In genomic region chr3:138696661-138697370, GRCh38 we compare ENCODE assay signal across 27 cellular contexts.
"Had no signal": no experiment of that assay in that cellular context is flagged by ENCODE, and none has a peak within 500 bp of the region (broad histone marks: within the 10 kb centered on the region; RNA-seq: fewer than 3 reads in every experiment).

No MANE protein-coding gene starts in this region.

- H3K36me3 ChIP-seq: colonic mucosa, uterus, WERI-Rb-1 had no signal

- H3K9me3 ChIP-seq: adrenal gland, body of pancreas, colonic mucosa, esophagus muscularis mucosa, stomach, uterus had no signal

- FAIRE-seq: keratinocyte, TTC549 had no signal

- ATAC-seq: activated naive CD4-positive, alpha-beta T cell treated with anti-CD3 and anti-CD28 coated beads, Interleukin-2, amount 50 U/mL, for 72 hours; body of pancreas; effector memory CD8-positive, alpha-beta T cell; heart right ventricle; left colon; sciatic nerve; stimulated activated memory B cell treated with anti-CD40 and anti-IgM and Interleukin-4, amounts not matched to agents 10 μg/mL and 1 μg/mL and 100 μg/mL, for 72 hours had no signal

- H3K4me3 Mint-ChIP-seq: effector memory CD8-positive, alpha-beta T cell; memory B cell; nephron progenitor cell; stimulated activated memory B cell treated with anti-CD40 and anti-IgM and Interleukin-4, amounts not matched to agents 10 μg/mL and 1 μg/mL and 100 μg/mL, for 72 hours had no signal

- H3K36me3 Mint-ChIP-seq: activated naive CD4-positive, alpha-beta T cell treated with anti-CD3 and anti-CD28 coated beads, Interleukin-2, amount 50 U/mL, for 72 hours had no signal

- H3K9me3 Mint-ChIP-seq: activated naive CD4-positive, alpha-beta T cell treated with anti-CD3 and anti-CD28 coated beads, Interleukin-2, amount 50 U/mL, for 72 hours; effector memory CD8-positive, alpha-beta T cell; memory B cell; stimulated activated memory B cell treated with anti-CD40 and anti-IgM and Interleukin-4, amounts not matched to agents 10 μg/mL and 1 μg/mL and 100 μg/mL, for 72 hours had no signal

- H3K4me3 ChIP-seq: adrenal gland, body of pancreas, colonic mucosa, dorsolateral prefrontal cortex, esophagus muscularis mucosa, heart right ventricle, smooth muscle cell, stomach, uterus had no signal

- H3K4me2 ChIP-seq: smooth muscle cell had no signal

- H3K4me1 Mint-ChIP-seq: memory B cell; stimulated activated memory B cell treated with anti-CD40 and anti-IgM and Interleukin-4, amounts not matched to agents 10 μg/mL and 1 μg/mL and 100 μg/mL, for 72 hours had no signal

- H3K27me3 Mint-ChIP-seq: effector memory CD8-positive, alpha-beta T cell; memory B cell; stimulated activated memory B cell treated with anti-CD40 and anti-IgM and Interleukin-4, amounts not matched to agents 10 μg/mL and 1 μg/mL and 100 μg/mL, for 72 hours had no signal

- H3K27ac ChIP-seq: adrenal gland, body of pancreas, colonic mucosa, dorsolateral prefrontal cortex, esophagus muscularis mucosa, heart right ventricle, stomach, uterus, WERI-Rb-1 had no signal

- H3K27ac Mint-ChIP-seq: activated naive CD4-positive, alpha-beta T cell treated with anti-CD3 and anti-CD28 coated beads, Interleukin-2, amount 50 U/mL, for 72 hours; effector memory CD8-positive, alpha-beta T cell; memory B cell; nephron progenitor cell; stimulated activated memory B cell treated with anti-CD40 and anti-IgM and Interleukin-4, amounts not matched to agents 10 μg/mL and 1 μg/mL and 100 μg/mL, for 72 hours had no signal

- H3K27me3 ChIP-seq: adrenal gland, body of pancreas, colonic mucosa, dorsolateral prefrontal cortex, esophagus muscularis mucosa, heart right ventricle, stomach, uterus had no signal

- DNase-seq: activated CD4-positive, alpha-beta T cell treated with anti-CD3 and anti-CD28 coated beads for 1 hour; activated CD4-positive, alpha-beta T cell treated with anti-CD3 and anti-CD28 coated beads, Interleukin-2, amount 50 U/mL, for 1 hour; activated gamma-delta T cell treated with Interleukin-2 at 50 U/mL for 16 hours; activated T-cell treated with anti-CD3 and anti-CD28 coated beads, Interleukin-2, amount 50 U/mL, for 1 hour; adrenal gland; body of pancreas; caudate nucleus; colonic mucosa; dorsolateral prefrontal cortex; effector memory CD8-positive, alpha-beta T cell; heart right ventricle; left colon; nephron progenitor cell; stimulated activated CD4-positive, alpha-beta T cell treated with anti-CD3 and anti-CD28 coated beads, Interleukin-15, amount 100 ng/mL, for 24 hours; stomach; T-helper 1 cell; trophoblast cell; uterus; WERI-Rb-1 had no signal

- H3K4me1 ChIP-seq: colonic mucosa, uterus had no signal
